In the genomic region with DNA sequence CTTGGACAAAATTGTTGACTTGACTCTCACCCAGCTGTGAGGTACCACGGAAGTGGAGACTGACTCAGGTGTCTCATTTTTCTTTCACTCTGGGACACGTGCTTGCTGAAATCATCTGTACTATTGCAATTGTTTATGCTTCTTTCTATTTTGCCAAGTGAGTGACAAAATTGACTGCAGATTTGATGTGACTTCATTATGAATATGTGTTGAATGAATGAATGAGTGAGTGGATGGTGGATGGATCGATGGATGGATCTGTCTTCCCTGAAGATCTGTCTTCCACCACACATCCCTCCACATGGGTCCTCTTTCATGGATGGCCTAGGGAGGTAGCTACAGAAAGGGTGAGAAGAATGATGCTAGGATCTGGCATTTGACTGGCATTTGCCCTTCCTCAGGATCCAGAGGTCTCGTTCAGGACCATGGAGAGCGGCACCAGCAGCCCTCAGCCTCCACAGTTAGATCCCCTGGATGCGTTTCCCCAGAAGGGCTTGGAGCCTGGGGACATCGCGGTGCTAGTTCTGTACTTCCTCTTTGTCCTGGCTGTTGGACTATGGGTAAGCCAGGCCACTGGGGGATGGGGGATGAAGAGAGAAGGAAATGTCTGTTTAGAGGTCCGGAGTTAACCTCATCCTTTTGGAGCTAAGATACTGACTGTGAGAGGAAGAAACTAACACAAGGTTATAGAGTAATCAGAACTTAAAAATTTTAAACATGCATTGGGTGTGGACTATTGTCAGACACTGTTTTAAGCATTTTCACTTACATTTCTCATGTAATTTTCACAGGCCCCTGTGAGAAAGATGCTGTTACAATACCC, we compare ENCODE assay signal across 1 cellular context.
TF ChIP-seq lines count a peak whose summit lies in the region.

No MANE protein-coding gene starts in this region.

TF ChIP-seq in HepG2, 621 proteins besides CTCF, POLR2A, EP300 and RAD21 (continued from another document and continues in another):
- peak; percentile 51; the same call in 1 of the 2 replicates for TF ChIP-seq ARNT2 (CRISPR knock-in tag; IDR thresholded peaks at IDR 0.05; ENCODE audit: low read depth)
- no peak for TF ChIP-seq DPF2 (CRISPR knock-in tag; IDR thresholded peaks at IDR 0.05; ENCODE audit: borderline replicate concordance, low read depth)
- TF ChIP-seq, protein P1, sequence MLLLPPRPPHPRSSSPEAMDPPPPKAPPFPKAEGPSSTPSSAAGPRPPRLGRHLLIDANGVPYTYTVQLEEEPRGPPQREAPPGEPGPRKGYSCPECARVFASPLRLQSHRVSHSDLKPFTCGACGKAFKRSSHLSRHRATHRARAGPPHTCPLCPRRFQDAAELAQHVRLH (CRISPR knock-in tag; IDR thresholded peaks at IDR 0.05; ENCODE audit: borderline replicate concordance, low read depth) = peak; percentile 99
- TF ChIP-seq, protein P2, sequence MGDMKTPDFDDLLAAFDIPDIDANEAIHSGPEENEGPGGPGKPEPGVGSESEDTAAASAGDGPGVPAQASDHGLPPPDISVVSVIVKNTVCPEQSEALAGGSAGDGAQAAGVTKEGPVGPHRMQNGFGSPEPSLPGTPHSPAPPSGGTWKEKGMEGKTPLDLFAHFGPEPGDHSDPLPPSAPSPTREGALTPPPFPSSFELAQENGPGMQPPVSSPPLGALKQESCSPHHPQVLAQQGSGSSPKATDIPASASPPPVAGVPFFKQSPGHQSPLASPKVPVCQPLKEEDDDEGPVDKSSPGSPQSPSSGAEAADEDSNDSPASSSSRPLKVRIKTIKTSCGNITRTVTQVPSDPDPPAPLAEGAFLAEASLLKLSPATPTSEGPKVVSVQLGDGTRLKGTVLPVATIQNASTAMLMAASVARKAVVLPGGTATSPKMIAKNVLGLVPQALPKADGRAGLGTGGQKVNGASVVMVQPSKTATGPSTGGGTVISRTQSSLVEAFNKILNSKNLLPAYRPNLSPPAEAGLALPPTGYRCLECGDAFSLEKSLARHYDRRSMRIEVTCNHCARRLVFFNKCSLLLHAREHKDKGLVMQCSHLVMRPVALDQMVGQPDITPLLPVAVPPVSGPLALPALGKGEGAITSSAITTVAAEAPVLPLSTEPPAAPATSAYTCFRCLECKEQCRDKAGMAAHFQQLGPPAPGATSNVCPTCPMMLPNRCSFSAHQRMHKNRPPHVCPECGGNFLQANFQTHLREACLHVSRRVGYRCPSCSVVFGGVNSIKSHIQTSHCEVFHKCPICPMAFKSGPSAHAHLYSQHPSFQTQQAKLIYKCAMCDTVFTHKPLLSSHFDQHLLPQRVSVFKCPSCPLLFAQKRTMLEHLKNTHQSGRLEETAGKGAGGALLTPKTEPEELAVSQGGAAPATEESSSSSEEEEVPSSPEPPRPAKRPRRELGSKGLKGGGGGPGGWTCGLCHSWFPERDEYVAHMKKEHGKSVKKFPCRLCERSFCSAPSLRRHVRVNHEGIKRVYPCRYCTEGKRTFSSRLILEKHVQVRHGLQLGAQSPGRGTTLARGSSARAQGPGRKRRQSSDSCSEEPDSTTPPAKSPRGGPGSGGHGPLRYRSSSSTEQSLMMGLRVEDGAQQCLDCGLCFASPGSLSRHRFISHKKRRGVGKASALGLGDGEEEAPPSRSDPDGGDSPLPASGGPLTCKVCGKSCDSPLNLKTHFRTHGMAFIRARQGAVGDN (CRISPR knock-in tag; IDR thresholded peaks at IDR 0.05) = peak; percentile 29; the same call in 1 of the 2 replicates
- peak; percentile 61 for TF ChIP-seq ZNF7 (CRISPR knock-in tag; IDR thresholded peaks at IDR 0.05)
- TF ChIP-seq ZNF747 (CRISPR knock-in tag; IDR thresholded peaks at IDR 0.05; ENCODE audit: borderline replicate concordance) = peak; percentile 46; the same call in 1 of the 2 replicates
- TF ChIP-seq, protein P3, sequence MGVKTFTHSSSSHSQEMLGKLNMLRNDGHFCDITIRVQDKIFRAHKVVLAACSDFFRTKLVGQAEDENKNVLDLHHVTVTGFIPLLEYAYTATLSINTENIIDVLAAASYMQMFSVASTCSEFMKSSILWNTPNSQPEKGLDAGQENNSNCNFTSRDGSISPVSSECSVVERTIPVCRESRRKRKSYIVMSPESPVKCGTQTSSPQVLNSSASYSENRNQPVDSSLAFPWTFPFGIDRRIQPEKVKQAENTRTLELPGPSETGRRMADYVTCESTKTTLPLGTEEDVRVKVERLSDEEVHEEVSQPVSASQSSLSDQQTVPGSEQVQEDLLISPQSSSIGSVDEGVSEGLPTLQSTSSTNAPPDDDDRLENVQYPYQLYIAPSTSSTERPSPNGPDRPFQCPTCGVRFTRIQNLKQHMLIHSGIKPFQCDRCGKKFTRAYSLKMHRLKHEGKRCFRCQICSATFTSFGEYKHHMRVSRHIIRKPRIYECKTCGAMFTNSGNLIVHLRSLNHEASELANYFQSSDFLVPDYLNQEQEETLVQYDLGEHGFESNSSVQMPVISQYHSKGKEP (CRISPR knock-in tag; IDR thresholded peaks at IDR 0.05) = peak; percentile 99
- TF ChIP-seq, protein P4, sequence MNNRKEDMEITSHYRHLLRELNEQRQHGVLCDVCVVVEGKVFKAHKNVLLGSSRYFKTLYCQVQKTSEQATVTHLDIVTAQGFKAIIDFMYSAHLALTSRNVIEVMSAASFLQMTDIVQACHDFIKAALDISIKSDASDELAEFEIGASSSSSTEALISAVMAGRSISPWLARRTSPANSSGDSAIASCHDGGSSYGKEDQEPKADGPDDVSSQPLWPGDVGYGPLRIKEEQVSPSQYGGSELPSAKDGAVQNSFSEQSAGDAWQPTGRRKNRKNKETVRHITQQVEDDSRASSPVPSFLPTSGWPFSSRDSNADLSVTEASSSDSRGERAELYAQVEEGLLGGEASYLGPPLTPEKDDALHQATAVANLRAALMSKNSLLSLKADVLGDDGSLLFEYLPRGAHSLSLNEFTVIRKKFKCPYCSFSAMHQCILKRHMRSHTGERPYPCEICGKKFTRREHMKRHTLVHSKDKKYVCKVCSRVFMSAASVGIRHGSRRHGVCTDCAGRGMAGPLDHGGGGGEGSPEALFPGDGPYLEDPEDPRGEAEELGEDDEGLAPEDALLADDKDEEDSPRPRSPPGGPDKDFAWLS (CRISPR knock-in tag; IDR thresholded peaks at IDR 0.05; ENCODE audit: borderline replicate concordance) = no peak
- TF ChIP-seq, protein P5, sequence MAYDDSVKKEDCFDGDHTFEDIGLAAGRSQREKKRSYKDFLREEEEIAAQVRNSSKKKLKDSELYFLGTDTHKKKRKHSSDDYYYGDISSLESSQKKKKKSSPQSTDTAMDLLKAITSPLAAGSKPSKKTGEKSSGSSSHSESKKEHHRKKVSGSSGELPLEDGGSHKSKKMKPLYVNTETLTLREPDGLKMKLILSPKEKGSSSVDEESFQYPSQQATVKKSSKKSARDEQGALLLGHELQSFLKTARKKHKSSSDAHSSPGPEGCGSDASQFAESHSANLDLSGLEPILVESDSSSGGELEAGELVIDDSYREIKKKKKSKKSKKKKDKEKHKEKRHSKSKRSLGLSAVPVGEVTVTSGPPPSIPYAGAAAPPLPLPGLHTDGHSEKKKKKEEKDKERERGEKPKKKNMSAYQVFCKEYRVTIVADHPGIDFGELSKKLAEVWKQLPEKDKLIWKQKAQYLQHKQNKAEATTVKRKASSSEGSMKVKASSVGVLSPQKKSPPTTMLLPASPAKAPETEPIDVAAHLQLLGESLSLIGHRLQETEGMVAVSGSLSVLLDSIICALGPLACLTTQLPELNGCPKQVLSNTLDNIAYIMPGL (CRISPR knock-in tag; IDR thresholded peaks at IDR 0.05; ENCODE audit: borderline replicate concordance in 1 of 2, low read depth in 1 of 2) = peak in 1 of 2 experiments; percentile 78; a peak in 2 of 4 replicates
- no peak for TF ChIP-seq SKI (IDR thresholded peaks at IDR 0.05; ENCODE audit: partially characterized antibody)
- TF ChIP-seq, protein P6, sequence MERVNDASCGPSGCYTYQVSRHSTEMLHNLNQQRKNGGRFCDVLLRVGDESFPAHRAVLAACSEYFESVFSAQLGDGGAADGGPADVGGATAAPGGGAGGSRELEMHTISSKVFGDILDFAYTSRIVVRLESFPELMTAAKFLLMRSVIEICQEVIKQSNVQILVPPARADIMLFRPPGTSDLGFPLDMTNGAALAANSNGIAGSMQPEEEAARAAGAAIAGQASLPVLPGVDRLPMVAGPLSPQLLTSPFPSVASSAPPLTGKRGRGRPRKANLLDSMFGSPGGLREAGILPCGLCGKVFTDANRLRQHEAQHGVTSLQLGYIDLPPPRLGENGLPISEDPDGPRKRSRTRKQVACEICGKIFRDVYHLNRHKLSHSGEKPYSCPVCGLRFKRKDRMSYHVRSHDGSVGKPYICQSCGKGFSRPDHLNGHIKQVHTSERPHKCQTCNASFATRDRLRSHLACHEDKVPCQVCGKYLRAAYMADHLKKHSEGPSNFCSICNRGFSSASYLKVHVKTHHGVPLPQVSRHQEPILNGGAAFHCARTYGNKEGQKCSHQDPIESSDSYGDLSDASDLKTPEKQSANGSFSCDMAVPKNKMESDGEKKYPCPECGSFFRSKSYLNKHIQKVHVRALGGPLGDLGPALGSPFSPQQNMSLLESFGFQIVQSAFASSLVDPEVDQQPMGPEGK (CRISPR knock-in tag; IDR thresholded peaks at IDR 0.05) = peak; percentile 65
- TF ChIP-seq, protein P7, sequence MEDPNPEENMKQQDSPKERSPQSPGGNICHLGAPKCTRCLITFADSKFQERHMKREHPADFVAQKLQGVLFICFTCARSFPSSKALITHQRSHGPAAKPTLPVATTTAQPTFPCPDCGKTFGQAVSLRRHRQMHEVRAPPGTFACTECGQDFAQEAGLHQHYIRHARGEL (CRISPR knock-in tag; IDR thresholded peaks at IDR 0.05) = no peak
- TF ChIP-seq AHR (CRISPR knock-in tag; IDR thresholded peaks at IDR 0.05) = peak; percentile 99
- TF ChIP-seq SNAI1 (CRISPR knock-in tag; IDR thresholded peaks at IDR 0.05; ENCODE audit: borderline replicate concordance) = peak; percentile 80; the same call in 1 of the 2 replicates
- TF ChIP-seq ZNF260 (CRISPR knock-in tag; IDR thresholded peaks at IDR 0.05; ENCODE audit: borderline replicate concordance, low read depth) = no peak
- TF ChIP-seq, protein P8, sequence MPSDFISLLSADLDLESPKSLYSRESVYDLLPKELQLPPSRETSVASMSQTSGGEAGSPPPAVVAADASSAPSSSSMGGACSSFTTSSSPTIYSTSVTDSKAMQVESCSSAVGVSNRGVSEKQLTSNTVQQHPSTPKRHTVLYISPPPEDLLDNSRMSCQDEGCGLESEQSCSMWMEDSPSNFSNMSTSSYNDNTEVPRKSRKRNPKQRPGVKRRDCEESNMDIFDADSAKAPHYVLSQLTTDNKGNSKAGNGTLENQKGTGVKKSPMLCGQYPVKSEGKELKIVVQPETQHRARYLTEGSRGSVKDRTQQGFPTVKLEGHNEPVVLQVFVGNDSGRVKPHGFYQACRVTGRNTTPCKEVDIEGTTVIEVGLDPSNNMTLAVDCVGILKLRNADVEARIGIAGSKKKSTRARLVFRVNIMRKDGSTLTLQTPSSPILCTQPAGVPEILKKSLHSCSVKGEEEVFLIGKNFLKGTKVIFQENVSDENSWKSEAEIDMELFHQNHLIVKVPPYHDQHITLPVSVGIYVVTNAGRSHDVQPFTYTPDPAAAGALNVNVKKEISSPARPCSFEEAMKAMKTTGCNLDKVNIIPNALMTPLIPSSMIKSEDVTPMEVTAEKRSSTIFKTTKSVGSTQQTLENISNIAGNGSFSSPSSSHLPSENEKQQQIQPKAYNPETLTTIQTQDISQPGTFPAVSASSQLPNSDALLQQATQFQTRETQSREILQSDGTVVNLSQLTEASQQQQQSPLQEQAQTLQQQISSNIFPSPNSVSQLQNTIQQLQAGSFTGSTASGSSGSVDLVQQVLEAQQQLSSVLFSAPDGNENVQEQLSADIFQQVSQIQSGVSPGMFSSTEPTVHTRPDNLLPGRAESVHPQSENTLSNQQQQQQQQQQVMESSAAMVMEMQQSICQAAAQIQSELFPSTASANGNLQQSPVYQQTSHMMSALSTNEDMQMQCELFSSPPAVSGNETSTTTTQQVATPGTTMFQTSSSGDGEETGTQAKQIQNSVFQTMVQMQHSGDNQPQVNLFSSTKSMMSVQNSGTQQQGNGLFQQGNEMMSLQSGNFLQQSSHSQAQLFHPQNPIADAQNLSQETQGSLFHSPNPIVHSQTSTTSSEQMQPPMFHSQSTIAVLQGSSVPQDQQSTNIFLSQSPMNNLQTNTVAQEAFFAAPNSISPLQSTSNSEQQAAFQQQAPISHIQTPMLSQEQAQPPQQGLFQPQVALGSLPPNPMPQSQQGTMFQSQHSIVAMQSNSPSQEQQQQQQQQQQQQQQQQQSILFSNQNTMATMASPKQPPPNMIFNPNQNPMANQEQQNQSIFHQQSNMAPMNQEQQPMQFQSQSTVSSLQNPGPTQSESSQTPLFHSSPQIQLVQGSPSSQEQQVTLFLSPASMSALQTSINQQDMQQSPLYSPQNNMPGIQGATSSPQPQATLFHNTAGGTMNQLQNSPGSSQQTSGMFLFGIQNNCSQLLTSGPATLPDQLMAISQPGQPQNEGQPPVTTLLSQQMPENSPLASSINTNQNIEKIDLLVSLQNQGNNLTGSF (CRISPR knock-in tag; IDR thresholded peaks at IDR 0.05) = peak; percentile 96
- TF ChIP-seq SETDB1 (CRISPR knock-in tag; IDR thresholded peaks at IDR 0.05; ENCODE audit: borderline replicate concordance) = no peak
- TF ChIP-seq ZNF44 (CRISPR knock-in tag; IDR thresholded peaks at IDR 0.05) = peak; percentile 91
- TF ChIP-seq NKX3-1 (CRISPR knock-in tag; IDR thresholded peaks at IDR 0.05) = peak; percentile 99
- TF ChIP-seq HNF4A (CRISPR knock-in tag; IDR thresholded peaks at IDR 0.05) = no peak
- TF ChIP-seq MAZ (IDR thresholded peaks at IDR 0.05; ENCODE audit: borderline replicate concordance, low read depth, low read length) = no peak
- 0 out of 2 replicates have a peak, but pooled peaks have one; percentile 42 for TF ChIP-seq MAZ (CRISPR knock-in tag; IDR thresholded peaks at IDR 0.05; ENCODE audit: low read depth)
- TF ChIP-seq ZMYM2 (CRISPR knock-in tag; IDR thresholded peaks at IDR 0.05) = no peak
- TF ChIP-seq, protein P9, sequence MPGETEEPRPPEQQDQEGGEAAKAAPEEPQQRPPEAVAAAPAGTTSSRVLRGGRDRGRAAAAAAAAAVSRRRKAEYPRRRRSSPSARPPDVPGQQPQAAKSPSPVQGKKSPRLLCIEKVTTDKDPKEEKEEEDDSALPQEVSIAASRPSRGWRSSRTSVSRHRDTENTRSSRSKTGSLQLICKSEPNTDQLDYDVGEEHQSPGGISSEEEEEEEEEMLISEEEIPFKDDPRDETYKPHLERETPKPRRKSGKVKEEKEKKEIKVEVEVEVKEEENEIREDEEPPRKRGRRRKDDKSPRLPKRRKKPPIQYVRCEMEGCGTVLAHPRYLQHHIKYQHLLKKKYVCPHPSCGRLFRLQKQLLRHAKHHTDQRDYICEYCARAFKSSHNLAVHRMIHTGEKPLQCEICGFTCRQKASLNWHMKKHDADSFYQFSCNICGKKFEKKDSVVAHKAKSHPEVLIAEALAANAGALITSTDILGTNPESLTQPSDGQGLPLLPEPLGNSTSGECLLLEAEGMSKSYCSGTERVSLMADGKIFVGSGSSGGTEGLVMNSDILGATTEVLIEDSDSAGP (CRISPR knock-in tag; IDR thresholded peaks at IDR 0.05; ENCODE audit: borderline replicate concordance) = peak; percentile 34; the same call in 1 of the 2 replicates
- TF ChIP-seq ZNF180 (CRISPR knock-in tag; IDR thresholded peaks at IDR 0.05; ENCODE audit: borderline replicate concordance, low read depth) = no peak
- peak; percentile 96; the same call in 1 of the 2 replicates for TF ChIP-seq ZBTB20 (CRISPR knock-in tag; IDR thresholded peaks at IDR 0.05; ENCODE audit: borderline replicate concordance, low read depth)
- TF ChIP-seq ZNF772 (CRISPR knock-in tag; IDR thresholded peaks at IDR 0.05) = peak; percentile 87; the same call in 1 of the 2 replicates
- peak; percentile 74; the same call in 1 of the 2 replicates for TF ChIP-seq ZNF329 (CRISPR knock-in tag; IDR thresholded peaks at IDR 0.05; ENCODE audit: low read depth)
- TF ChIP-seq, protein P10, sequence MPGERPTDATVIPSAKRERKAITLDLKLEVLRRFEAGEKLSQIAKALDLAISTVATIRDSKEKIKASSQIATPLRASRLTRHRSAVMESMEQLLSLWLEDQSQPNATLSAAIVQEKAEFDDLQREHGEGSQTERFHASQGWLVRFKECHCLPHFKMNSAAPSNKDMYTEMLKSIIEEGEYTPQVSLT (CRISPR knock-in tag; IDR thresholded peaks at IDR 0.05; ENCODE audit: borderline replicate concordance, low read depth) = no peak
- no peak for TF ChIP-seq SP1 (IDR thresholded peaks at IDR 0.05)
- no peak for TF ChIP-seq SP1 (CRISPR knock-in tag; IDR thresholded peaks at IDR 0.05)
- peak; percentile 89 for TF ChIP-seq HOXA7 (CRISPR knock-in tag; IDR thresholded peaks at IDR 0.05)
- TF ChIP-seq ZNF550 (CRISPR knock-in tag; IDR thresholded peaks at IDR 0.05; ENCODE audit: borderline replicate concordance) = 0 out of 2 replicates have a peak, but pooled peaks have one; percentile 66
